15 cellular contexts compared by ENCODE assay signal in genomic region chr3:52873433-52874159, GRCh38. TPM values are rescaled to one million over a fixed set of nuclear protein-coding genes. Genes with fewer than 3 reads are reported as not detected.
A peak's percentile ranks its signal among the peaks of the same experiment; 100 is the strongest.
DNase-seq lines count a peak whose midpoint lies in the region; TF ChIP-seq lines count a peak whose summit lies in the region.
"Had no signal": no experiment of that assay in that cellular context is flagged by ENCODE, and none has a peak within 500 bp of the region (broad histone marks: within the 10 kb centered on the region; RNA-seq: fewer than 3 reads in every experiment).

No MANE protein-coding gene starts in this region.

- POLR2A ChIA-PET in PC-9 (lab: Charles Lee; ENCODE audit: unreplicated experiment): no interaction called here

- H3K9me3 Mint-ChIP-seq in activated T-cell treated with anti-CD3 and anti-CD28 coated beads, Interleukin-2, amount 50 U/mL, for 24 hours: no peaks in the 10 kb centered on the region
- H3K9me3 Mint-ChIP-seq in activated T-helper 2 cell treated with anti-CD3 and anti-CD28 coated beads, Interferon-gamma antibody, Interleukin-2, Interleukin-4, amounts not matched to agents 10 μg/mL and 5 μg/mL and 100 μg/mL, durations not matched to agents 14 hours and 24 hours and 36 hours: no peaks in the 10 kb centered on the region

- peaks cover 50% of the 10 kb centered on the region for H3K4me1 Mint-ChIP-seq in activated T-cell treated with anti-CD3 and anti-CD28 coated beads, Interleukin-2, amount 50 U/mL, for 24 hours (ENCODE audit: low read depth)
- H3K4me1 Mint-ChIP-seq in activated T-helper 2 cell treated with anti-CD3 and anti-CD28 coated beads, Interferon-gamma antibody, Interleukin-2, Interleukin-4, amounts not matched to agents 10 μg/mL and 5 μg/mL and 100 μg/mL, durations not matched to agents 14 hours and 24 hours and 36 hours (ENCODE audit: low read depth): peaks cover 26% of the 10 kb centered on the region

- H3K27ac ChIP-seq in PC-9: no peak overlapping the region
- H3K27ac ChIP-seq: ascending aorta, parathyroid adenoma had no signal

- H3K9me3 ChIP-seq in skeletal muscle satellite cell (replicated peaks; ENCODE audit: low read length) (no peaks in the 10 kb centered on the region), PC-9 (ENCODE audit: insufficient read depth, low read depth) (no peaks in the 10 kb centered on the region)
- H3K9me3 ChIP-seq: ascending aorta had no signal

- H3K4me3 ChIP-seq in fibroblast of mammary gland (ENCODE audit: control insufficient read depth, low read depth, low read length) (no peak overlapping the region), skeletal muscle satellite cell (ENCODE audit: low read length) (no peak overlapping the region), PC-9 (no peak overlapping the region)
- H3K4me3 ChIP-seq: ascending aorta had no signal

- H3K4me2 ChIP-seq in skeletal muscle satellite cell (ENCODE audit: low read length) (peak overlapping the region; percentile 8), PC-9 (no peak overlapping the region)

- no peaks in the 10 kb centered on the region for H4K20me1 ChIP-seq in PC-9 (ENCODE audit: insufficient read depth)

- intact Hi-C loops in activated T-helper 2 cell treated with anti-CD3 and anti-CD28 coated beads, Interferon-gamma antibody, Interleukin-2, Interleukin-4, amounts not matched to agents 10 μg/mL and 5 μg/mL and 100 μg/mL, durations not matched to agents 14 hours and 24 hours and 36 hours (cut with micrococcal nuclease): no loop called here
- intact Hi-C loops in PC-9 (cut with micrococcal nuclease; ENCODE audit: unreplicated experiment): no loop called here

- no peak overlapping the region for H3K9ac ChIP-seq in skeletal muscle satellite cell (ENCODE audit: low read depth, low read length)
- H3K9ac ChIP-seq: parathyroid adenoma had no signal

- H3K79me2 ChIP-seq in PC-9 (ENCODE audit: low read depth): no peaks in the 10 kb centered on the region

- H3K27me3 ChIP-seq in skeletal muscle satellite cell (ENCODE audit: control insufficient read depth, insufficient read depth, low read length) (no peaks in the 10 kb centered on the region), PC-9 (ENCODE audit: insufficient read depth, low read depth) (no peaks in the 10 kb centered on the region)
- H3K27me3 ChIP-seq: ascending aorta had no signal

- DNase-seq in activated T-cell treated with anti-CD3 and anti-CD28 coated beads, Interleukin-2, amount 50 U/mL, for 24 hours: no peak
- no peak for DNase-seq in activated T-cell treated with anti-CD3 and anti-CD28 coated beads, Interleukin-2, amount 50 U/mL, for 1 hour
- DNase-seq in activated T-helper 2 cell treated with anti-CD3 and anti-CD28 coated beads, Interferon-gamma antibody, Interleukin-2, Interleukin-4, amounts not matched to agents 10 μg/mL and 5 μg/mL and 100 μg/mL, durations not matched to agents 14 hours and 24 hours and 36 hours (ENCODE audit: low spot score): no peak
- DNase-seq in fibroblast of mammary gland (ENCODE audit: low read depth) (peak; percentile 81), islet precursor cell (no peak), PC-9 (no peak)
- DNase-seq in activated naive CD4-positive, alpha-beta T cell (lab: John Stamatoyannopoulos, UW): no peak
- DNase-seq: DMS79; NCI-H1105 treated with DMSO at 0.1 percent for 48 hours; NCI-H526; SHP77; stimulated activated CD8-positive, alpha-beta memory T cell treated with anti-CD3 and anti-CD28 coated beads, Interleukin-4, amount 100 ng/mL, for 48 hours had no signal

- no peak overlapping the region for H3K4me3 Mint-ChIP-seq in activated T-cell treated with anti-CD3 and anti-CD28 coated beads, Interleukin-2, amount 50 U/mL, for 24 hours
- no peak overlapping the region for H3K4me3 Mint-ChIP-seq in activated T-helper 2 cell treated with anti-CD3 and anti-CD28 coated beads, Interferon-gamma antibody, Interleukin-2, Interleukin-4, amounts not matched to agents 10 μg/mL and 5 μg/mL and 100 μg/mL, durations not matched to agents 14 hours and 24 hours and 36 hours (ENCODE audit: low read depth)

- peak overlapping the region; percentile 34 for H3K27ac Mint-ChIP-seq in activated T-cell treated with anti-CD3 and anti-CD28 coated beads, Interleukin-2, amount 50 U/mL, for 24 hours
- H3K27ac Mint-ChIP-seq in activated T-helper 2 cell treated with anti-CD3 and anti-CD28 coated beads, Interferon-gamma antibody, Interleukin-2, Interleukin-4, amounts not matched to agents 10 μg/mL and 5 μg/mL and 100 μg/mL, durations not matched to agents 14 hours and 24 hours and 36 hours: peak overlapping the region; percentile 39

- H3K9me2 ChIP-seq in PC-9 (ENCODE audit: insufficient read depth): no peaks in the 10 kb centered on the region

- H2AFZ ChIP-seq in PC-9: no peak overlapping the region
- H2AFZ ChIP-seq: parathyroid adenoma had no signal

- no peaks in the 10 kb centered on the region for H3F3A ChIP-seq in PC-9 (ENCODE audit: insufficient read depth, low read depth)

- no peaks in the 10 kb centered on the region for H3K36me3 Mint-ChIP-seq in activated T-cell treated with anti-CD3 and anti-CD28 coated beads, Interleukin-2, amount 50 U/mL, for 24 hours (ENCODE audit: low read depth)
- no peaks in the 10 kb centered on the region for H3K36me3 Mint-ChIP-seq in activated T-helper 2 cell treated with anti-CD3 and anti-CD28 coated beads, Interferon-gamma antibody, Interleukin-2, Interleukin-4, amounts not matched to agents 10 μg/mL and 5 μg/mL and 100 μg/mL, durations not matched to agents 14 hours and 24 hours and 36 hours (ENCODE audit: low read depth)

- BruUV-seq in PC-9 (replicated peaks; lab: Mats Ljungman, UMichigan): no TSS peak

- CTCF ChIA-PET in PC-9 (lab: Charles Lee): no interaction called here

- H3K36me3 ChIP-seq in skeletal muscle satellite cell (ENCODE audit: insufficient read depth, low read length): no peaks in the 10 kb centered on the region
- H3K36me3 ChIP-seq in PC-9 (ENCODE audit: low read depth): no peaks in the 10 kb centered on the region
- H3K36me3 ChIP-seq: ascending aorta had no signal

- TF ChIP-seq CTCF in fibroblast of mammary gland (conservative IDR thresholded peaks at IDR 0.05; ENCODE audit: control insufficient read depth, insufficient read depth, low read depth, low read length) (peak; percentile 22), PC-9 (conservative IDR thresholded peaks at IDR 0.05) (no peak)

- no peaks in the 10 kb centered on the region for H3K27me3 Mint-ChIP-seq in activated T-cell treated with anti-CD3 and anti-CD28 coated beads, Interleukin-2, amount 50 U/mL, for 24 hours
- H3K27me3 Mint-ChIP-seq in activated T-helper 2 cell treated with anti-CD3 and anti-CD28 coated beads, Interferon-gamma antibody, Interleukin-2, Interleukin-4, amounts not matched to agents 10 μg/mL and 5 μg/mL and 100 μg/mL, durations not matched to agents 14 hours and 24 hours and 36 hours (ENCODE audit: low read depth): no peaks in the 10 kb centered on the region

- H3K4me1 ChIP-seq in skeletal muscle satellite cell (ENCODE audit: control insufficient read depth, insufficient read depth, low read length) (peaks cover 11% of the 10 kb centered on the region), PC-9 (replicated peaks; ENCODE audit: insufficient read depth) (no peaks in the 10 kb centered on the region)
- H3K4me1 ChIP-seq: parathyroid adenoma had no signal

RNA-seq across cellular contexts. Expression of gene STIMATE, which starts 23.8 kb away (rescaled TPM):
- total RNA-seq in activated T-helper 2 cell treated with anti-CD3 and anti-CD28 coated beads, Interferon-gamma antibody, Interleukin-2, Interleukin-4, amounts not matched to agents 10 μg/mL and 5 μg/mL and 100 μg/mL, durations not matched to agents 14 hours and 24 hours and 36 hours: 17.4 and 17.6 TPM in 2 replicates
- total RNA-seq in skeletal muscle satellite cell (2012; rRNA removed): 6.6 and 15.5 TPM in 2 replicates
- total RNA-seq in PC-9 (2021): 16.8 and 19.7 TPM in 2 replicates

RNA-seq across cellular contexts. Expression of gene MUSTN1, which starts 38.8 kb away (rescaled TPM):
- total RNA-seq in activated T-helper 2 cell treated with anti-CD3 and anti-CD28 coated beads, Interferon-gamma antibody, Interleukin-2, Interleukin-4, amounts not matched to agents 10 μg/mL and 5 μg/mL and 100 μg/mL, durations not matched to agents 14 hours and 24 hours and 36 hours: 1.9 and 2.6 TPM in 2 replicates
- total RNA-seq in skeletal muscle satellite cell (2012; rRNA removed): 0.44 TPM in 1 of 2 replicates, not detected in the other
- 1.8 TPM in 1 of 2 replicates, not detected in the other for total RNA-seq in PC-9 (2021)

RNA-seq across cellular contexts. Expression of gene ITIH4, which starts 43.1 kb away (rescaled TPM):
- total RNA-seq in activated T-helper 2 cell treated with anti-CD3 and anti-CD28 coated beads, Interferon-gamma antibody, Interleukin-2, Interleukin-4, amounts not matched to agents 10 μg/mL and 5 μg/mL and 100 μg/mL, durations not matched to agents 14 hours and 24 hours and 36 hours: 3.6 and 4.8 TPM in 2 replicates
- total RNA-seq in skeletal muscle satellite cell (2012; rRNA removed): under 0.01 TPM in 1 of 2 replicates, not detected in the other
- total RNA-seq in PC-9 (2021): 2.5 and 3.2 TPM in 2 replicates
